In the genomic region with DNA sequence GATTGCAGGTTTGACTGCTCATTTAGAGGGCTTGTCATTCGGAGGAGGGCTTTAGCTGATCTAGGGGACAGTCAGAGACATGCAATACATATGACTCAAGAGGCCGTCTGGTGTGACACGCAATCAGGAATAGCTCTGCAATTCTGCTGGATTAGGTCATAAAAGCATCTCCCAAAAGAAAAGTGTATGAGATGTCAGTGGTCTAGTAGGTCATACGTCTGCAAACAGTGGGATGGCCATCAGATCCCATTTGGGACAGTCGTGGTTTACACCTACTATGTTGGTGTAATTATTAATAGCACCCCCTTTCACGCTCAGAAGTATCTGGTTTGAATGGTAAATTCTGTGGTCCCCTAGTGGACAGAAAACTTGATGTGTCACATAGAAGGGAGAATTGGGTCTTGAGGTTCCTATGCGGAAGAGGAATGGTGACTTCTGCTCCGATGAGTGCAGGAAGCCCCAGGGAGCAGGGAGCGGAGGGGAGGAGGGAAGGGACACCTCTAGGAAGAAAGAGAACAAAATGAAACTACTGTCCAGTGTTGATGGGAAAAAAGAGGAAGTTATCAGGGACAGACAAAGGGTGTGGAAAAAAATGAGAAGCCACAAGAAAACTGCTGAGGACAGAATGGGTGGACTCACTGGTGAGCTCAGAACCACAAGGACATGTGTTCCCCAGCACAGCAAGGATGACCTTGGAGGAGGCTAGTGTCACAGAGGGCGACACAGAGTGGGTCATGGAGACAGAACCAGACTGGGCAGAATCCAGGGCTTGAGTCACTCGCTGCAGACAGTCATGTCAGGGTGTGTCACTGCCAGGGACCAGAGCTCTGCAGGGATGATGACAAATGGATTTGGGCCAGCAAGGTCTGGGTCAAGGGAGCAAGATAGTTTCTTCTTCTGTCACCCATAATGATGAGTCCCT, we compare ENCODE assay signal across 8 cellular contexts. TPM values are rescaled to one million over a fixed set of nuclear protein-coding genes. Genes with fewer than 3 reads are reported as not detected.
DNase-seq lines count a peak whose midpoint lies in the region; ATAC-seq and TF ChIP-seq lines count a peak whose summit lies in the region.

No MANE protein-coding gene starts in this region.

- no peaks in the 10 kb centered on the region for H3K4me1 ChIP-seq in GM23338 (ENCODE audit: insufficient read depth)
- H3K4me1 ChIP-seq in HAP-1 = no peaks in the 10 kb centered on the region

- DNase-seq in GM06990 (ENCODE audit: extremely low read depth, insufficient read length) (peak; percentile 64), NOMO-1 treated with dmso at 0.1 percent for 144 hours (lab: John Stamatoyannopoulos, UW; ENCODE audit: unreplicated experiment) (peak; percentile 82), fibroblast of gingiva (ENCODE audit: low read depth) (peak; percentile 36), skeletal muscle cell (ENCODE audit: low read depth) (peak; percentile 20), NCI-H187 (lab: John Stamatoyannopoulos, UW) (no peak), GM23338 (ENCODE audit: low spot score) (no peak), HAP-1 (ENCODE audit: low spot score in 2 of 2) (no peak)

- H3K4me3 ChIP-seq in GM06990 (replicated peaks; ENCODE audit: low read depth, low read length) (no peak overlapping the region), skeletal muscle cell (ENCODE audit: low read depth, low read length) (no peak overlapping the region), GM23338 (no peak overlapping the region), HAP-1 (no peak overlapping the region)

- peaks cover 7% of the 10 kb centered on the region for H3K27me3 Mint-ChIP-seq in GM23338 (ENCODE audit: insufficient read depth, low read depth, poor library complexity)

- no peaks in the 10 kb centered on the region for H3K36me3 Mint-ChIP-seq in GM23338 (ENCODE audit: low read depth)

- peaks cover 9% of the 10 kb centered on the region; the same call in 2 of the 3 replicates for H3K4me1 Mint-ChIP-seq in GM23338

- H4K20me1 ChIP-seq in GM23338 (replicated peaks; ENCODE audit: insufficient read depth) = no peaks in the 10 kb centered on the region

- H3F3A ChIP-seq in GM23338 (replicated peaks; ENCODE audit: low read depth) = no peaks in the 10 kb centered on the region

- ATAC-seq in GM21526 (IDR thresholded peaks at IDR 0.05; ENCODE audit: low FRiP score, unreplicated experiment) = peak; percentile 37
- no peak for ATAC-seq in GM23338

- in situ Hi-C loops in HAP-1 (cut with MboI; ENCODE audit: low sequenced_read_pairs) = no loop called here

- no peaks in the 10 kb centered on the region for H3K9me3 Mint-ChIP-seq in GM23338

- no peak overlapping the region for H3K27ac ChIP-seq in GM23338 (ENCODE audit: low read depth)

- H3K27me3 ChIP-seq in GM06990 (replicated peaks; ENCODE audit: control insufficient read depth, insufficient read depth, low read length) (no peaks in the 10 kb centered on the region), GM23338 (ENCODE audit: insufficient read depth) (no peaks in the 10 kb centered on the region), HAP-1 (ENCODE audit: low read depth) (no peaks in the 10 kb centered on the region)

- H3K4me3 Mint-ChIP-seq in GM23338 = no peak overlapping the region

- H3K4me2 ChIP-seq in GM23338 = no peak overlapping the region

- no peaks in the 10 kb centered on the region for H3K79me2 ChIP-seq in GM23338 (replicated peaks; ENCODE audit: insufficient read depth)

- H2AFZ ChIP-seq in GM23338 = no peak overlapping the region

- no peak overlapping the region for H3K27ac Mint-ChIP-seq in GM23338

- H3K9me2 ChIP-seq in GM23338 (ENCODE audit: insufficient read depth) = no peaks in the 10 kb centered on the region

- H3K9me3 ChIP-seq in HAP-1 = no peaks in the 10 kb centered on the region

- peak; percentile 33 for TF ChIP-seq CTCF in GM06990 (IDR thresholded peaks at IDR 0.05; ENCODE audit: insufficient read depth, low read length, poor library complexity, severe bottlenecking)
- peak in 1 of 2 experiments; percentile 7; a peak in 1 of 4 replicates for TF ChIP-seq CTCF in GM23338 (conservative IDR thresholded peaks at IDR 0.05; ENCODE audit: low read depth in 2 of 2)

- no peaks in the 10 kb centered on the region for H3K36me3 ChIP-seq in GM06990 (ENCODE audit: control insufficient read depth, insufficient read depth, low read length)
- H3K36me3 ChIP-seq in GM23338 (ENCODE audit: insufficient read depth) = no peaks in the 10 kb centered on the region
- H3K36me3 ChIP-seq in HAP-1 (replicated peaks) = no peaks in the 10 kb centered on the region

TF ChIP-seq in GM23338, 12 proteins besides CTCF, POLR2A, EP300 and RAD21:
- TF ChIP-seq CREB1 (CRISPR knock-in tag; IDR thresholded peaks at IDR 0.05; ENCODE audit: low read depth) (no peak), EZH2phosphoT487 (IDR thresholded peaks at IDR 0.05; ENCODE audit: unreplicated experiment) (no peak), EZH2 (IDR thresholded peaks at IDR 0.05; ENCODE audit: low read depth, unreplicated experiment) (no peak)
- TF ChIP-seq, protein P1, sequence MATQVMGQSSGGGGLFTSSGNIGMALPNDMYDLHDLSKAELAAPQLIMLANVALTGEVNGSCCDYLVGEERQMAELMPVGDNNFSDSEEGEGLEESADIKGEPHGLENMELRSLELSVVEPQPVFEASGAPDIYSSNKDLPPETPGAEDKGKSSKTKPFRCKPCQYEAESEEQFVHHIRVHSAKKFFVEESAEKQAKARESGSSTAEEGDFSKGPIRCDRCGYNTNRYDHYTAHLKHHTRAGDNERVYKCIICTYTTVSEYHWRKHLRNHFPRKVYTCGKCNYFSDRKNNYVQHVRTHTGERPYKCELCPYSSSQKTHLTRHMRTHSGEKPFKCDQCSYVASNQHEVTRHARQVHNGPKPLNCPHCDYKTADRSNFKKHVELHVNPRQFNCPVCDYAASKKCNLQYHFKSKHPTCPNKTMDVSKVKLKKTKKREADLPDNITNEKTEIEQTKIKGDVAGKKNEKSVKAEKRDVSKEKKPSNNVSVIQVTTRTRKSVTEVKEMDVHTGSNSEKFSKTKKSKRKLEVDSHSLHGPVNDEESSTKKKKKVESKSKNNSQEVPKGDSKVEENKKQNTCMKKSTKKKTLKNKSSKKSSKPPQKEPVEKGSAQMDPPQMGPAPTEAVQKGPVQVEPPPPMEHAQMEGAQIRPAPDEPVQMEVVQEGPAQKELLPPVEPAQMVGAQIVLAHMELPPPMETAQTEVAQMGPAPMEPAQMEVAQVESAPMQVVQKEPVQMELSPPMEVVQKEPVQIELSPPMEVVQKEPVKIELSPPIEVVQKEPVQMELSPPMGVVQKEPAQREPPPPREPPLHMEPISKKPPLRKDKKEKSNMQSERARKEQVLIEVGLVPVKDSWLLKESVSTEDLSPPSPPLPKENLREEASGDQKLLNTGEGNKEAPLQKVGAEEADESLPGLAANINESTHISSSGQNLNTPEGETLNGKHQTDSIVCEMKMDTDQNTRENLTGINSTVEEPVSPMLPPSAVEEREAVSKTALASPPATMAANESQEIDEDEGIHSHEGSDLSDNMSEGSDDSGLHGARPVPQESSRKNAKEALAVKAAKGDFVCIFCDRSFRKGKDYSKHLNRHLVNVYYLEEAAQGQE (IDR thresholded peaks at IDR 0.05; ENCODE audit: unreplicated experiment) = no peak
- TF ChIP-seq, protein P2, sequence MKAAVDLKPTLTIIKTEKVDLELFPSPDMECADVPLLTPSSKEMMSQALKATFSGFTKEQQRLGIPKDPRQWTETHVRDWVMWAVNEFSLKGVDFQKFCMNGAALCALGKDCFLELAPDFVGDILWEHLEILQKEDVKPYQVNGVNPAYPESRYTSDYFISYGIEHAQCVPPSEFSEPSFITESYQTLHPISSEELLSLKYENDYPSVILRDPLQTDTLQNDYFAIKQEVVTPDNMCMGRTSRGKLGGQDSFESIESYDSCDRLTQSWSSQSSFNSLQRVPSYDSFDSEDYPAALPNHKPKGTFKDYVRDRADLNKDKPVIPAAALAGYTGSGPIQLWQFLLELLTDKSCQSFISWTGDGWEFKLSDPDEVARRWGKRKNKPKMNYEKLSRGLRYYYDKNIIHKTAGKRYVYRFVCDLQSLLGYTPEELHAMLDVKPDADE (IDR thresholded peaks at IDR 0.05) = no peak
TF ChIP-seq in GM23338: peak in this region for 0.

RNA-seq across cellular contexts. Expression of gene MAP3K8, which starts 59.9 kb away (rescaled TPM):
- total RNA-seq in GM23338 (2014; rRNA removed; shearing (Covaris generic)) = 3.5 and 6.1 TPM in 2 replicates
- polyA plus RNA-seq in GM23338 (2016; fragmentation: Nextera tagmentation; extraction: Ambion mirVana) = 4.7 and 5.0 TPM in 2 replicates

Comparison
In these comparisons a context has a peak if more than half of its experiments do, and no peak if none do; other contexts are left out.
1. DNase-seq: peak in GM06990 (single experiment), NOMO-1 treated with dmso at 0.1 percent for 144 hours (single experiment), fibroblast of gingiva (single experiment) and skeletal muscle cell (single experiment); none in NCI-H187 (0 of 2), GM23338 (single experiment) and HAP-1 (0 of 2).